In the genomic region with DNA sequence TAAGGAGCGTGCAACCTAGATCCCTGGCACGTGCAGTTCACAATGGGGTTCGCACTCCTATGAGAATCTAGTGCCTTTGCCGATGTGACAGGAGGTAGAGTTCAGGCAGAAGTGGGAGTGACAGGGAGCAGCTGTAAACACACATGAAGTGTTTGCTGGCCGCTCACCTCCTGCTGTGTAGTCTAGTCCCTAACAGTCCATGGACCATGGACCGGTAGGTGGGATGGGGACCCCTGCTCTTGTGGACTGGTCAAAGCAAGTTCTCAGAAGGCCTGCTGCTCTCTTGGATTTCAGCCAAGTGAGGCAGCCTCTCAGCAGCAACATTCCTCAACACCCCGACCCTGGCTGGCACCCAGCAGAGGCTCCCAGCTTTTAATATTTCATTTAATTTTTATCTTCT, we compare ENCODE assay signal across 23 cellular contexts.
"Had no signal": no experiment of that assay in that cellular context is flagged by ENCODE, and none has a peak within 500 bp of the region (broad histone marks: within the 10 kb centered on the region; RNA-seq: fewer than 3 reads in every experiment).

No MANE protein-coding gene starts in this region.

- H3K4me1 ChIP-seq: SJSA1 had no signal

- H3K27me3 ChIP-seq: MG63 had no signal

- H3K9me3 ChIP-seq: MG63, SJSA1 had no signal

- H3K27ac ChIP-seq: HL-60, RWPE1, SJSA1, SK-N-MC had no signal

- ATAC-seq: Panc1, PC-3, Right ventricle myocardium inferior had no signal

- H3K4me3 ChIP-seq: MG63, SJSA1, SK-N-MC had no signal

- DNase-seq: KBM-7; MG63; NCI-H1092; NCI-H1105 treated with DMSO at 0.1 percent for 48 hours; NCI-H1417 treated with DMSO at 0.1 percent for 48 hours; NCI-H146; NCI-H1694 treated with DMSO at 0.1 percent for 48 hours; NCI-H1930; NCI-H2081; NCI-H2107; NCI-H2227 treated with DMSO at 0.1 percent for 48 hours; NCI-H524; NCI-H526 treated with DMSO at 0.1 percent for 48 hours; NCI-H748 treated with DMSO at 0.1 percent for 48 hours; NK-92 treated with Interleukin-12 subunit alpha and Interleukin-12 subunit beta, amount 100 ng/mL, for 24 hours; PC-3; SHP77 treated with DMSO at 0.1 percent for 48 hours had no signal

- H3K36me3 ChIP-seq: SJSA1 had no signal
